14 cellular contexts compared by ENCODE assay signal in the genomic region with DNA sequence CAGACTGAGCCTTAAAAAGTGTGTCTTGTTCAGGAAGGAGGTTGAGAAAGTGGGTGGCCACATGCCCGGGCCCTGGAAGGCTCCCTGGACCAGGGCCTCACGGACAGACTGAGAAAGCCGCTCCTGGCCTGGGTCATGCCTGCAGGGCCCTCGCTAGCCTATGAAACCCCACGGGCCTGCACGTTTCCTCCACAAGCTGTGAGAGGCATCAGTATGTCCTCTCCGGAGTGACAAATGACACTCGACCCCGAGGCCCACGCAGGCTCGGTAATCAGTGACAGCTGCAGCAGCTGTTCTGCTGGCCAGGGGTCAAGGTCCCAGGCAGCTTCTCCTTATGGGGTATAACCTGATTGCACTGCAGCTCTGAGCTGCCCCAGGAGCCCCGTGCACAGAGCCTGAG. TPM values are rescaled to one million over a fixed set of nuclear protein-coding genes. Genes with fewer than 3 reads are reported as not detected.
DNase-seq lines count a peak whose midpoint lies in the region; FAIRE-seq and TF ChIP-seq lines count a peak whose summit lies in the region.
"Had no signal": no experiment of that assay in that cellular context is flagged by ENCODE, and none has a peak within 500 bp of the region (broad histone marks: within the 10 kb centered on the region; RNA-seq: fewer than 3 reads in every experiment).

No MANE protein-coding gene starts in this region.

- dilution Hi-C loops in keratinocyte (cut with MboI; ENCODE audit: extremely low pct_ligation_motif_present, low sequenced_read_pairs), result no loop called here

- H3K4me3 ChIP-seq in coronary artery (peak overlapping the region; percentile 28), keratinocyte (ENCODE audit: control insufficient read depth in 2 of 3, extremely low read depth in 1 of 3, insufficient read depth in 2 of 3, low read depth in 1 of 3, low read length in 3 of 3) (no peak overlapping the region), skeletal muscle tissue (ENCODE audit: low read length in 3 of 3) (peak overlapping the region in 2 of 3 donors; percentile 15 to 22)
- H3K4me3 ChIP-seq: SK-N-MC had no signal

- H3K9ac ChIP-seq in keratinocyte (ENCODE audit: control insufficient read depth, extremely low read depth, insufficient read depth, low read length) (no peak overlapping the region), skeletal muscle tissue (ENCODE audit: low read depth in 1 of 3, low read length in 3 of 3) (peak overlapping the region; percentile 20 to 62 (median 32))

- H3K9me3 ChIP-seq in keratinocyte (ENCODE audit: control insufficient read depth, low read depth, low read length) (no peaks in the 10 kb centered on the region), skeletal muscle tissue (ENCODE audit: control insufficient read depth in 3 of 3, low read length in 3 of 3) (no peaks in the 10 kb centered on the region)

- H3K79me2 ChIP-seq in keratinocyte (ENCODE audit: control insufficient read depth, insufficient read depth, low read length), result no peaks in the 10 kb centered on the region

- H3K4me2 ChIP-seq in keratinocyte (ENCODE audit: control insufficient read depth, extremely low read depth, insufficient read depth, low read depth, low read length), result no peak overlapping the region

- peaks cover 39% of the 10 kb centered on the region for H3K4me1 ChIP-seq in keratinocyte (ENCODE audit: control insufficient read depth, extremely low read depth, insufficient read depth, low read length)
- H3K4me1 ChIP-seq in skeletal muscle tissue (ENCODE audit: control insufficient read depth in 3 of 3, insufficient read depth in 3 of 3, low read length in 3 of 3), result peaks cover 46 to 56% (median 50%) of the 10 kb centered on the region in 3 donors

- no peaks in the 10 kb centered on the region for H3K9me1 ChIP-seq in keratinocyte (ENCODE audit: control insufficient read depth, extremely low read depth, insufficient read depth, low read length)

- FAIRE-seq in keratinocyte (lab: Jason Lieb, UNC), result no peak

- DNase-seq in COLO668 (lab: John Stamatoyannopoulos, UW; ENCODE audit: unreplicated experiment) (peak; percentile 13), coronary artery (ENCODE audit: low spot score) (no peak), keratinocyte (ENCODE audit: low read depth, low spot score) (no peak), NCI-H2171 treated with DMSO at 0.1 percent for 48 hours (lab: John Stamatoyannopoulos, UW) (no peak), NCI-H1694 (lab: John Stamatoyannopoulos, UW) (no peak)
- no peak for DNase-seq in activated CD4-positive, alpha-beta T cell treated with anti-CD3 and anti-CD28 coated beads for 4 hours
- DNase-seq in activated CD4-positive, CD25-positive, alpha-beta regulatory T cell treated with anti-CD3 and anti-CD28 coated beads, Interleukin-2, amount 50 U/mL, for 72 hours, result no peak
- DNase-seq: activated gamma-delta T cell; H7; MV-4-11; NK-92 treated with Interleukin-12 subunit alpha and Interleukin-12 subunit beta, amount 100 ng/mL, for 24 hours; stimulated activated CD4-positive, alpha-beta T cell treated with anti-CD3 and anti-CD28 coated beads, Interleukin-4, amount 100 ng/mL, for 24 hours had no signal

- H2AFZ ChIP-seq in keratinocyte (ENCODE audit: control insufficient read depth, low read length), result no peak overlapping the region

- no peaks in the 10 kb centered on the region for H3K27me3 ChIP-seq in keratinocyte (ENCODE audit: control insufficient read depth, extremely low read depth, insufficient read depth, low read length)
- H3K27me3 ChIP-seq in skeletal muscle tissue (ENCODE audit: control insufficient read depth in 3 of 3, insufficient read depth in 3 of 3, low read length in 3 of 3), result no peaks in the 10 kb centered on the region

- no peaks in the 10 kb centered on the region for H4K20me1 ChIP-seq in keratinocyte (ENCODE audit: control insufficient read depth, extremely low read depth, insufficient read depth, low read length)

- TF ChIP-seq CTCF in coronary artery (IDR thresholded peaks at IDR 0.05) (no peak), keratinocyte (optimal IDR thresholded peaks at IDR 0.05 in 1 of 3, IDR thresholded peaks at IDR 0.05 in 1 of 3, conservative IDR thresholded peaks at IDR 0.05 in 1 of 3; ENCODE audit: extremely low read depth in 1 of 3, insufficient read depth in 2 of 3, low read length in 3 of 3) (no peak)

- H3K36me3 ChIP-seq in keratinocyte (ENCODE audit: control insufficient read depth in 2 of 2, extremely low read depth in 1 of 2, insufficient read depth in 2 of 2, low read length in 2 of 2), result no peaks in the 10 kb centered on the region
- H3K36me3 ChIP-seq in skeletal muscle tissue (ENCODE audit: control insufficient read depth in 3 of 3, insufficient read depth in 3 of 3, low read length in 3 of 3), result no peaks in the 10 kb centered on the region

- H3K27ac ChIP-seq in coronary artery (peak overlapping the region; percentile 80 to 96), keratinocyte (ENCODE audit: control insufficient read depth, insufficient read depth, low read length) (peak overlapping the region; percentile 42), skeletal muscle tissue (ENCODE audit: low read depth, low read length) (no peak overlapping the region)
- H3K27ac ChIP-seq: SK-N-MC had no signal

RNA-seq across cellular contexts. Expression of gene ASB13, which starts 47.6 kb away (rescaled TPM):
- 6.4 to 8.4 TPM (median 8.1 TPM) in 3 replicates for polyA plus RNA-seq in keratinocyte
- polyA plus RNA-seq in keratinocyte (2011; ENCODE audit: low read depth), result 3.3 TPM
- 4.8 and 7.2 TPM in 2 replicates for polyA plus RNA-seq in keratinocyte (2011; cell fraction: cytosol; rRNA removed)
- 5.6 and 6.6 TPM in 2 replicates for polyA plus RNA-seq in keratinocyte (2011; cell fraction: nucleus; rRNA removed)
- polyA plus RNA-seq in keratinocyte (2012; ENCODE audit: low replicate concordance), result 8.2 and 11.3 TPM in 2 replicates
- polyA minus RNA-seq in keratinocyte, result 10.6 to 13.9 TPM (median 11.4 TPM) in 3 replicates
- 9.0 TPM for polyA minus RNA-seq in keratinocyte (2011; cell fraction: cytosol; rRNA and poly(A)+ RNA removed)
- 5.9 and 6.4 TPM in 2 replicates for polyA minus RNA-seq in keratinocyte (2011; cell fraction: nucleus; rRNA and poly(A)+ RNA removed)
- 10.4 TPM for total RNA-seq in skeletal muscle tissue

Comparison
In these comparisons a context has a peak if more than half of its experiments do, and no peak if none do; other contexts are left out.
1. H3K4me3 ChIP-seq: peak in coronary artery (single experiment) and skeletal muscle tissue (2 of 3); none in keratinocyte (0 of 3).